10 cellular contexts compared by ENCODE assay signal in genomic region chrX:107700317-107700774, GRCh38.
DNase-seq lines count a peak whose midpoint lies in the region; ATAC-seq lines count a peak whose summit lies in the region.
"Had no signal": no experiment of that assay in that cellular context is flagged by ENCODE, and none has a peak within 500 bp of the region (broad histone marks: within the 10 kb centered on the region; RNA-seq: fewer than 3 reads in every experiment).

No MANE protein-coding gene starts in this region.

- DNase-seq in H4 (ENCODE audit: low spot score) (peak; percentile 74), adipocyte (ENCODE audit: low read depth) (peak; percentile 74), left cardiac atrium (no peak)
- no peak for DNase-seq in activated CD4-positive, alpha-beta T cell treated with anti-CD3 and anti-CD28 coated beads for 4 hours
- DNase-seq in activated CD8-positive, alpha-beta T cell treated with anti-CD3 and anti-CD28 coated beads, Interleukin-2, amount 10 ng/mL, durations not matched to agents 7 days and 5 days, result no peak
- DNase-seq: NCI-H524 treated with DMSO at 0.1 percent for 48 hours; stimulated activated CD4-positive, alpha-beta T cell treated with anti-CD3 and anti-CD28 coated beads, Interleukin-4, amount 100 ng/mL, for 24 hours had no signal

- ATAC-seq in left cardiac atrium (peak; percentile 81 to 86), HG02973 (IDR thresholded peaks at IDR 0.05; ENCODE audit: unreplicated experiment) (no peak), GM19351 (IDR thresholded peaks at IDR 0.05; ENCODE audit: unreplicated experiment) (no peak)
- no peak for ATAC-seq in activated CD8-positive, alpha-beta T cell treated with anti-CD3 and anti-CD28 coated beads, Interleukin-2, amount 10 ng/mL, durations not matched to agents 7 days and 5 days

- H3K4me2 ChIP-seq in skeletal muscle satellite cell (ENCODE audit: low read length), result peak overlapping the region; percentile 50

- H3K4me3 ChIP-seq in adipocyte (ENCODE audit: low read length) (no peak overlapping the region), skeletal muscle satellite cell (ENCODE audit: low read length) (no peak overlapping the region)

- H3K36me3 ChIP-seq in adipocyte (ENCODE audit: control insufficient read depth, insufficient read depth, low read length, severe bottlenecking), result no peaks in the 10 kb centered on the region
- H3K36me3 ChIP-seq in skeletal muscle satellite cell (ENCODE audit: insufficient read depth, low read length), result no peaks in the 10 kb centered on the region

- H3K27ac Mint-ChIP-seq in activated CD8-positive, alpha-beta T cell treated with anti-CD3 and anti-CD28 coated beads, Interleukin-2, amount 10 ng/mL, durations not matched to agents 7 days and 5 days, result no peak overlapping the region

- peaks cover 12% of the 10 kb centered on the region for H3K4me1 Mint-ChIP-seq in activated CD8-positive, alpha-beta T cell treated with anti-CD3 and anti-CD28 coated beads, Interleukin-2, amount 10 ng/mL, durations not matched to agents 7 days and 5 days (ENCODE audit: low read depth)

- intact Hi-C loops in left cardiac atrium (cut with DNase I), result no loop called here

- POLR2A ChIA-PET in activated CD8-positive, alpha-beta T cell treated with anti-CD3 and anti-CD28 coated beads, Interleukin-2, amount 10 ng/mL, durations not matched to agents 7 days and 5 days (lab: Charles Lee), result no interaction called here

- H3K4me1 ChIP-seq in adipocyte (ENCODE audit: control insufficient read depth, insufficient read depth, low read length), result peaks cover 17% of the 10 kb centered on the region
- peaks cover 23% of the 10 kb centered on the region for H3K4me1 ChIP-seq in skeletal muscle satellite cell (ENCODE audit: control insufficient read depth, insufficient read depth, low read length)

- no peak overlapping the region for H3K4me3 Mint-ChIP-seq in activated CD8-positive, alpha-beta T cell treated with anti-CD3 and anti-CD28 coated beads, Interleukin-2, amount 10 ng/mL, durations not matched to agents 7 days and 5 days

- no peaks in the 10 kb centered on the region for H3K27me3 Mint-ChIP-seq in activated CD8-positive, alpha-beta T cell treated with anti-CD3 and anti-CD28 coated beads, Interleukin-2, amount 10 ng/mL, durations not matched to agents 7 days and 5 days (ENCODE audit: low read depth)

- no peaks in the 10 kb centered on the region for H3K36me3 Mint-ChIP-seq in activated CD8-positive, alpha-beta T cell treated with anti-CD3 and anti-CD28 coated beads, Interleukin-2, amount 10 ng/mL, durations not matched to agents 7 days and 5 days (ENCODE audit: low read depth)

- H3K27me3 ChIP-seq in adipocyte (replicated peaks; ENCODE audit: control insufficient read depth, insufficient read depth, low read length) (peaks cover 19% of the 10 kb centered on the region), skeletal muscle satellite cell (ENCODE audit: control insufficient read depth, insufficient read depth, low read length) (no peaks in the 10 kb centered on the region)

- peak overlapping the region; percentile 62 for H3K9ac ChIP-seq in adipocyte (ENCODE audit: low read length)
- peak overlapping the region; percentile 68 for H3K9ac ChIP-seq in skeletal muscle satellite cell (ENCODE audit: low read depth, low read length)

- CTCF ChIA-PET in activated CD8-positive, alpha-beta T cell treated with anti-CD3 and anti-CD28 coated beads, Interleukin-2, amount 10 ng/mL, durations not matched to agents 7 days and 5 days (lab: Charles Lee), result interaction anchor here (1.1 kb wide), 1 partner anchor 27 kb away, joined by 3 read pairs; no protein-coding TSS in a partner anchor

- H3K9me3 ChIP-seq in adipocyte (ENCODE audit: control insufficient read depth, low read length), result peaks cover 4% of the 10 kb centered on the region
- H3K9me3 ChIP-seq in skeletal muscle satellite cell (replicated peaks; ENCODE audit: low read length), result no peaks in the 10 kb centered on the region

- H3K9me3 Mint-ChIP-seq in activated CD8-positive, alpha-beta T cell treated with anti-CD3 and anti-CD28 coated beads, Interleukin-2, amount 10 ng/mL, durations not matched to agents 7 days and 5 days (ENCODE audit: insufficient read depth), result no peaks in the 10 kb centered on the region

Comparison
In these comparisons a context has a peak if more than half of its experiments do, and no peak if none do; other contexts are left out.
1. DNase-seq: peak in H4 (single experiment) and adipocyte (single experiment); none in left cardiac atrium (single experiment), activated CD4-positive, alpha-beta T cell treated with anti-CD3 and anti-CD28 coated beads for 4 hours (0 of 2) and activated CD8-positive, alpha-beta T cell treated with anti-CD3 and anti-CD28 coated beads, Interleukin-2, amount 10 ng/mL, durations not matched to agents 7 days and 5 days (single experiment).
2. ATAC-seq: peak in left cardiac atrium (2 of 2); none in HG02973 (single experiment), GM19351 (single experiment) and activated CD8-positive, alpha-beta T cell treated with anti-CD3 and anti-CD28 coated beads, Interleukin-2, amount 10 ng/mL, durations not matched to agents 7 days and 5 days (single experiment).